Comparison of ENCODE assay signal across 8 cellular contexts in the genomic region with DNA sequence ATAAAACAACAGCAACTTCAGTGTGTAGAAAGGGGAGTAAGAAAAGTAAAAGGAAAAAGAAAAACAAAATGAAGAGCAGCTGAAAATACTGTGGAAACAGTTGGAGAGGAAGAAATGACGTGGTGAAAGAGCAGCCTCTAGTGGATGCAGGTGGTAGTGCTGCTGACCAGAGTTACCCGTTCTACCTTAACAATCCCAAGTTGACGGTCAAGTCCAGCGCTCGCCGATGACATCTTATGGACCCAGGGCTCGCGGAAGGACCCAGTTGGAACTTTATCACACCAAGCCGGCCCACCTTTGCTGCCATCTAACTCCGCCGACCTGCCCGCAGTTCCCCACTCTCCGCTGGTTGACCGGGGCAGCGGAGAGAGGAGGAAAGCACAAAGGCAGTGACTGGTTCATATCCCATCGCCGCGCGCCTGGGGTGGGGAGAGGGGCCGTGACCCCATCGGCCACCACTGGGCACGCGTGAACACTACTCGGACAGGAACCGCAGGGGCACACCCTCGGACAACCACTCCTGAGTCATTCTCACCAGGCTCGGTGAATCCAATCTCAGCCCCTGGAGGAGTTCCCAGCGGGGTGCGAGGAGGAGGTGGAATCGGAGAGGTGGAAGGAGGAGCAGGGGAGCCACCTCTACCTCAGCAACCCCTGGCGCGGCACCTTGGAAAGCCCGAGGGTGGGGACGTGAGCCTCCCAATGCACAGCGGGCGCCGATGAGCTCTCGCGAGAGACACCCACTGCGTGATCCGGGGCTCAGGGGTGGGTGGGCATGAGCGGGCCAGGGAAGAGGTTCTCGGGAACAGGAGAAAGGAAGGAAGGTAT.
A peak's percentile ranks its signal among the peaks of the same experiment; 100 is the strongest.
DNase-seq lines count a peak whose midpoint lies in the region; ATAC-seq and TF ChIP-seq lines count a peak whose summit lies in the region.
"Not testable (repeated sequence)": the region's sequence is repeated elsewhere in the genome, so short reads cannot be mapped to it uniquely, and the experiment has no call there.

No MANE protein-coding gene starts in this region.

- not testable (repeated sequence) for H3K9me3 Mint-ChIP-seq in activated T-helper 1 cell treated with anti-CD3 and anti-CD28 coated beads, Interleukin-12 subunit alpha, Interleukin-12 subunit beta, Interleukin-2, Interleukin-4 antibody, amounts not matched to agents 30 ng/mL and 10 ng/mL and 1 ng/mL, durations not matched to agents 14 hours and 24 hours and 36 hours; effector memory CD8-positive, alpha-beta T cell

- intact Hi-C loops in HCT116 (cut with micrococcal nuclease); activated T-helper 1 cell treated with anti-CD3 and anti-CD28 coated beads, Interleukin-12 subunit alpha, Interleukin-12 subunit beta, Interleukin-2, Interleukin-4 antibody, amounts not matched to agents 30 ng/mL and 10 ng/mL and 1 ng/mL, durations not matched to agents 14 hours and 24 hours and 36 hours (cut with micrococcal nuclease); upper lobe of right lung (cut with DNase I): not testable (repeated sequence)

- H3K4me1 Mint-ChIP-seq in activated T-helper 1 cell treated with anti-CD3 and anti-CD28 coated beads, Interleukin-12 subunit alpha, Interleukin-12 subunit beta, Interleukin-2, Interleukin-4 antibody, amounts not matched to agents 30 ng/mL and 10 ng/mL and 1 ng/mL, durations not matched to agents 14 hours and 24 hours and 36 hours (ENCODE audit: low read depth); effector memory CD8-positive, alpha-beta T cell (ENCODE audit: low read depth in 2 of 2): not testable (repeated sequence)

- not testable (repeated sequence) for H4K20me1 ChIP-seq in HCT116 (ENCODE audit: insufficient read depth)

- H3K9me3 ChIP-seq in HCT116 (ENCODE audit: control insufficient read depth in 1 of 2, insufficient read depth in 1 of 2, low read depth in 1 of 2, low read length in 2 of 2); RWPE2 (ENCODE audit: severe bottlenecking); upper lobe of right lung: not testable (repeated sequence)

- peak overlapping the region; percentile 49 for H3K4me3 Mint-ChIP-seq in activated T-helper 1 cell treated with anti-CD3 and anti-CD28 coated beads, Interleukin-12 subunit alpha, Interleukin-12 subunit beta, Interleukin-2, Interleukin-4 antibody, amounts not matched to agents 30 ng/mL and 10 ng/mL and 1 ng/mL, durations not matched to agents 14 hours and 24 hours and 36 hours
- peak overlapping the region; percentile 62 to 69 for H3K4me3 Mint-ChIP-seq in effector memory CD8-positive, alpha-beta T cell

- not testable (repeated sequence) for TF ChIP-seq POLR2A in HCT116 (IDR thresholded peaks at IDR 0.05; ENCODE audit: borderline replicate concordance, extremely low read depth, insufficient read depth, insufficient read length)

- H3K36me3 ChIP-seq in HCT116 (ENCODE audit: control insufficient read depth in 1 of 2, insufficient read depth in 2 of 2, low read length in 2 of 2); RWPE2 (ENCODE audit: low read depth); upper lobe of right lung: not testable (repeated sequence)

- not testable (repeated sequence) for H3K36me3 Mint-ChIP-seq in activated T-helper 1 cell treated with anti-CD3 and anti-CD28 coated beads, Interleukin-12 subunit alpha, Interleukin-12 subunit beta, Interleukin-2, Interleukin-4 antibody, amounts not matched to agents 30 ng/mL and 10 ng/mL and 1 ng/mL, durations not matched to agents 14 hours and 24 hours and 36 hours (ENCODE audit: low read depth); effector memory CD8-positive, alpha-beta T cell (ENCODE audit: insufficient read depth)

- not testable (repeated sequence) for H3K4me1 ChIP-seq in HCT116 (ENCODE audit: control insufficient read depth in 1 of 2, insufficient read depth in 2 of 2, low read length in 2 of 2); RWPE2 (ENCODE audit: insufficient read depth, poor library complexity, severe bottlenecking); upper lobe of right lung

- H3K9ac ChIP-seq in HCT116 (ENCODE audit: low read length) = not testable (repeated sequence)

- not testable (repeated sequence) for H3K4me2 ChIP-seq in HCT116 (ENCODE audit: low read length)

- not testable (repeated sequence) for H3K27me3 Mint-ChIP-seq in activated T-helper 1 cell treated with anti-CD3 and anti-CD28 coated beads, Interleukin-12 subunit alpha, Interleukin-12 subunit beta, Interleukin-2, Interleukin-4 antibody, amounts not matched to agents 30 ng/mL and 10 ng/mL and 1 ng/mL, durations not matched to agents 14 hours and 24 hours and 36 hours (ENCODE audit: insufficient read depth); effector memory CD8-positive, alpha-beta T cell

- not testable (repeated sequence) for BruUV-seq in HCT116 (replicated peaks; lab: Mats Ljungman, UMichigan)

- RAD21 ChIA-PET in HCT116 (lab: Charles Lee; ENCODE audit: low non-redundant PET in 1 of 2, low total read pairs in 2 of 2, uncharacterized antibody in 2 of 2, unreplicated experiment in 2 of 2) = not testable (repeated sequence)

- TF ChIP-seq CTCF in HCT116 (IDR thresholded peaks at IDR 0.05 in 2 of 3, conservative IDR thresholded peaks at IDR 0.05 in 1 of 3; ENCODE audit: borderline replicate concordance in 1 of 3, insufficient read depth in 1 of 3, low read depth in 2 of 3, low read length in 2 of 3); RWPE2 (IDR thresholded peaks at IDR 0.05; ENCODE audit: poor library complexity, severe bottlenecking); upper lobe of right lung (IDR thresholded peaks at IDR 0.05): not testable (repeated sequence)

- not testable (repeated sequence) for TF ChIP-seq RAD21 in HCT116 (IDR thresholded peaks at IDR 0.05; ENCODE audit: low read depth)

- H3K4me3 ChIP-seq in HCT116 (replicated peaks in 1 of 2; ENCODE audit: low read depth in 1 of 2, low read length in 2 of 2); RWPE2 (ENCODE audit: severe bottlenecking); upper lobe of right lung: not testable (repeated sequence)

- H3K27ac ChIP-seq in HCT116 (ENCODE audit: low read depth, low read length); RWPE2 (ENCODE audit: poor library complexity, severe bottlenecking); upper lobe of right lung: not testable (repeated sequence)

- POLR2A ChIA-PET in HCT116 (lab: Charles Lee) = not testable (repeated sequence)

- H2AFZ ChIP-seq in HCT116 (ENCODE audit: low read depth, low read length, poor library complexity, severe bottlenecking) = not testable (repeated sequence)

- ATAC-seq in GM19035 (IDR thresholded peaks at IDR 0.05; ENCODE audit: unreplicated experiment) (peak; percentile 67), HCT116 (peak; percentile 34; the same call in 1 of the 2 replicates), HG03280 (IDR thresholded peaks at IDR 0.05; ENCODE audit: unreplicated experiment) (peak; percentile 80), RWPE2 (ENCODE audit: low read depth) (peak; percentile 80), left lobe of liver (peak; percentile 94), upper lobe of right lung (peak; percentile 96)
- ATAC-seq in effector memory CD8-positive, alpha-beta T cell (replicated peaks) = peak; percentile 69

- H3K79me2 ChIP-seq in HCT116 (ENCODE audit: insufficient read depth, low read length) = not testable (repeated sequence)

- CTCF ChIA-PET in HCT116 (lab: Charles Lee) = not testable (repeated sequence)

- not testable (repeated sequence) for H3K27ac Mint-ChIP-seq in activated T-helper 1 cell treated with anti-CD3 and anti-CD28 coated beads, Interleukin-12 subunit alpha, Interleukin-12 subunit beta, Interleukin-2, Interleukin-4 antibody, amounts not matched to agents 30 ng/mL and 10 ng/mL and 1 ng/mL, durations not matched to agents 14 hours and 24 hours and 36 hours; effector memory CD8-positive, alpha-beta T cell

- not testable (repeated sequence) for H3K9me2 ChIP-seq in HCT116 (ENCODE audit: insufficient read depth)

- DNase-seq in HCT116 (ENCODE audit: low read depth, low spot score); activated T-helper 1 cell treated with anti-CD3 and anti-CD28 coated beads, Interleukin-12 subunit alpha, Interleukin-12 subunit beta, Interleukin-2, Interleukin-4 antibody, amounts not matched to agents 30 ng/mL and 10 ng/mL and 1 ng/mL, durations not matched to agents 14 hours and 24 hours and 36 hours (ENCODE audit: low spot score); left lobe of liver (ENCODE audit: low spot score): not testable (repeated sequence)
- DNase-seq in RWPE2 (ENCODE audit: low spot score) (peak; percentile 29), upper lobe of right lung (peak; percentile 43)
- peak in 2 of 3 experiments; percentile 0 to 9 for DNase-seq in effector memory CD8-positive, alpha-beta T cell

- H3K27me3 ChIP-seq in HCT116 (ENCODE audit: insufficient read depth, low read length); RWPE2 (ENCODE audit: insufficient read depth, poor library complexity, severe bottlenecking); upper lobe of right lung: not testable (repeated sequence)

Comparison
In these comparisons a context has a peak if more than half of its experiments do, and no peak if none do; other contexts are left out.
1. ATAC-seq: peak in every context shown above with its lines; median percentile 96 in upper lobe of right lung; 94 in left lobe of liver; 80 in HG03280; 80 in RWPE2; 69 in effector memory CD8-positive, alpha-beta T cell; 67 in GM19035; 34 in HCT116.